8 cellular contexts compared by ENCODE assay signal in genomic region chr10:89701238-89702120, GRCh38. TPM values are rescaled to one million over a fixed set of nuclear protein-coding genes. Genes with fewer than 3 reads are reported as not detected.
DNase-seq lines count a peak whose midpoint lies in the region; ATAC-seq and TF ChIP-seq lines count a peak whose summit lies in the region.

A gene with protein sequence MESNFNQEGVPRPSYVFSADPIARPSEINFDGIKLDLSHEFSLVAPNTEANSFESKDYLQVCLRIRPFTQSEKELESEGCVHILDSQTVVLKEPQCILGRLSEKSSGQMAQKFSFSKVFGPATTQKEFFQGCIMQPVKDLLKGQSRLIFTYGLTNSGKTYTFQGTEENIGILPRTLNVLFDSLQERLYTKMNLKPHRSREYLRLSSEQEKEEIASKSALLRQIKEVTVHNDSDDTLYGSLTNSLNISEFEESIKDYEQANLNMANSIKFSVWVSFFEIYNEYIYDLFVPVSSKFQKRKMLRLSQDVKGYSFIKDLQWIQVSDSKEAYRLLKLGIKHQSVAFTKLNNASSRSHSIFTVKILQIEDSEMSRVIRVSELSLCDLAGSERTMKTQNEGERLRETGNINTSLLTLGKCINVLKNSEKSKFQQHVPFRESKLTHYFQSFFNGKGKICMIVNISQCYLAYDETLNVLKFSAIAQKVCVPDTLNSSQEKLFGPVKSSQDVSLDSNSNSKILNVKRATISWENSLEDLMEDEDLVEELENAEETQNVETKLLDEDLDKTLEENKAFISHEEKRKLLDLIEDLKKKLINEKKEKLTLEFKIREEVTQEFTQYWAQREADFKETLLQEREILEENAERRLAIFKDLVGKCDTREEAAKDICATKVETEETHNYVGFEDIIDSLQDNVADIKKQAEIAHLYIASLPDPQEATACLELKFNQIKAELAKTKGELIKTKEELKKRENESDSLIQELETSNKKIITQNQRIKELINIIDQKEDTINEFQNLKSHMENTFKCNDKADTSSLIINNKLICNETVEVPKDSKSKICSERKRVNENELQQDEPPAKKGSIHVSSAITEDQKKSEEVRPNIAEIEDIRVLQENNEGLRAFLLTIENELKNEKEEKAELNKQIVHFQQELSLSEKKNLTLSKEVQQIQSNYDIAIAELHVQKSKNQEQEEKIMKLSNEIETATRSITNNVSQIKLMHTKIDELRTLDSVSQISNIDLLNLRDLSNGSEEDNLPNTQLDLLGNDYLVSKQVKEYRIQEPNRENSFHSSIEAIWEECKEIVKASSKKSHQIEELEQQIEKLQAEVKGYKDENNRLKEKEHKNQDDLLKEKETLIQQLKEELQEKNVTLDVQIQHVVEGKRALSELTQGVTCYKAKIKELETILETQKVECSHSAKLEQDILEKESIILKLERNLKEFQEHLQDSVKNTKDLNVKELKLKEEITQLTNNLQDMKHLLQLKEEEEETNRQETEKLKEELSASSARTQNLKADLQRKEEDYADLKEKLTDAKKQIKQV (N-terminal part only) (plus strand): TSS chr10:89701590. CDS start chr10:89705295, 3,705 bp downstream.

- H3K4me1 ChIP-seq in PC-3 (ENCODE audit: insufficient read depth, low read length) (peaks cover 19% of the 10 kb centered on the region), mucosa of descending colon (ENCODE audit: low read depth) (peaks cover 5% of the 10 kb centered on the region)

- no peaks in the 10 kb centered on the region for H3K27me3 ChIP-seq in PC-3 (ENCODE audit: low read length)

- H3K4me2 ChIP-seq in PC-3 (ENCODE audit: low read length) = peak within 1 kb of the TSS; percentile 90

- H3K9me2 ChIP-seq in PC-3 (replicated peaks; ENCODE audit: low read length) = no peaks in the 10 kb centered on the region

- peak within 1 kb of the TSS; percentile 87 for H3K9ac ChIP-seq in PC-3 (ENCODE audit: low read length)

- ATAC-seq in GM21619 (IDR thresholded peaks at IDR 0.05; ENCODE audit: unreplicated experiment) (peak; percentile 98), PC-3 (peak; percentile 98), mucosa of descending colon (peak; percentile 100)

- H3K36me3 ChIP-seq in PC-3 (ENCODE audit: low read depth, low read length) (no peaks in the 10 kb centered on the region), mucosa of descending colon (ENCODE audit: low read depth) (no peaks in the 10 kb centered on the region)

- H3K9me3 ChIP-seq in PC-3 (ENCODE audit: low read length) (no peaks in the 10 kb centered on the region), mucosa of descending colon (no peaks in the 10 kb centered on the region)

- H3K79me2 ChIP-seq in PC-3 (ENCODE audit: low read length) = peaks cover 51% of the 10 kb centered on the region

- H4K20me1 ChIP-seq in PC-3 (ENCODE audit: low read length) = no peaks in the 10 kb centered on the region

- H2AFZ ChIP-seq in PC-3 (ENCODE audit: low read length) = peak within 1 kb of the TSS; percentile 89

- H3F3A ChIP-seq in PC-3 (ENCODE audit: low read length, unreplicated experiment) = no peaks in the 10 kb centered on the region

- H3K27ac ChIP-seq in PC-3 (ENCODE audit: low read length) (peak within 1 kb of the TSS; percentile 38), epithelial cell of prostate (peak within 1 kb of the TSS; percentile 74)

- TF ChIP-seq CTCF in PC-3 (conservative IDR thresholded peaks at IDR 0.05; ENCODE audit: low read depth, low read length) = 0 out of 2 replicates have a peak, but pooled peaks have one; percentile 20
- no peak for TF ChIP-seq CTCF in mucosa of descending colon (IDR thresholded peaks at IDR 0.05)

- peak; percentile 99 for DNase-seq in DMS53 (lab: John Stamatoyannopoulos, UW)
- DNase-seq in Jurkat, Clone E6-1 (ENCODE audit: low read depth, low spot score) = peak; percentile 93
- DNase-seq in PC-3 = peak; percentile 94
- DNase-seq in activated T-cell treated with anti-CD3 and anti-CD28 coated beads for 48 hours (ENCODE audit: low read depth) = peak; percentile 93
- DNase-seq in epithelial cell of prostate (ENCODE audit: low read depth, low spot score) = peak; percentile 89
- peak; percentile 97 to 98 (median 97) for DNase-seq in mucosa of descending colon
- DNase-seq in stimulated activated CD8-positive, alpha-beta memory T cell treated with anti-CD3 and anti-CD28 coated beads, Interleukin-4, amount 100 ng/mL, for 24 hours (ENCODE audit: low read depth) = peak; percentile 91

- H3K4me3 ChIP-seq in Jurkat, Clone E6-1 (ENCODE audit: low read length) = peak within 1 kb of the TSS; percentile 92
- H3K4me3 ChIP-seq in PC-3 (ENCODE audit: low read length) (peak within 1 kb of the TSS; percentile 82), mucosa of descending colon (peak within 1 kb of the TSS; percentile 35)

- intact Hi-C loops in PC-3 (cut with micrococcal nuclease) = loop anchor here (1.0 to 5.0 kb wide), 3 partner anchors 56 to 274 kb away; partner anchors contain the start of gene PANK1
- intact Hi-C loops in mucosa of descending colon (cut with DNase I, micrococcal nuclease) = no loop called here

- POLR2A ChIA-PET in PC-3 (lab: Charles Lee; ENCODE audit: unreplicated experiment) = interaction anchor here (0.6 kb wide), 1 partner anchor 309 kb away, joined by 28 read pairs; the partner anchor contains the start of gene IFIT1

- CTCF ChIA-PET in PC-3 (lab: Charles Lee) = interaction anchor here (0.5 to 0.6 kb wide), 4 partner anchors 262 to 1887 kb away, joined by 3 to 4 read pairs (median 4); no protein-coding TSS in a partner anchor

- BruUV-seq in PC-3 (replicated peaks; lab: Mats Ljungman, UMichigan) = TSS peak; percentile 75

RNA-seq across cellular contexts. Expression of the gene that starts here (rescaled TPM):
- polyA plus RNA-seq in Jurkat, Clone E6-1 (2012; ENCODE audit: insufficient read depth, insufficient read length) = 10.7 TPM
- total RNA-seq in PC-3 (2014; rRNA removed) (10.8 and 12.6 TPM in 2 replicates), mucosa of descending colon (10 to 100 TPM in 1 of 3 donors, 1 to 10 TPM in 2; 6.0 to 16.8 (median 7.5) TPM)

Comparison
In these comparisons a context has a peak if more than half of its experiments do, and no peak if none do; other contexts are left out.
1. Peak in every context shown above with its lines: DNase-seq, ATAC-seq, H3K4me3 ChIP-seq and H3K27ac ChIP-seq.
2. H3K4me3 ChIP-seq: peak in every context shown above with its lines; median percentile 92 in Jurkat, Clone E6-1; 82 in PC-3; 35 in mucosa of descending colon.